In the genomic region with DNA sequence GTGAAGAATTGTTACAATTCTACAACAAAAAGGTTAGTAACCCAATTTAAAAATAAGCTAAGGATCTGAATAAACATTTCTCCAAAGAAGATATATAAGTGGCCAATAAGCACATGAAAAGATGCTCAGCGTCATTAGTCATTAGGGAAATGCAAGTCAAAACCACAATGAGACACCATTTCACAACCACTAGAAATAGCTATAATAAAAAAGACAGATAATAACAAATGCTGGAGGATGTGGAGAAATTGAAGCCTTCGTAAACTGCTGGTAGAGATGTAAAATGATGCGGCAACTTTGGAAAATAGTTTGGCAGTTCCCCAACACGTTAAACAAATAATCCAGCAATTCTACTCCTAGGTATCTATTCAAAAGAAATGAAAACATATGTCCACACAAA, we compare ENCODE assay signal across 12 cellular contexts.
DNase-seq lines count a peak whose midpoint lies in the region; FAIRE-seq and TF ChIP-seq lines count a peak whose summit lies in the region.
"Had no signal": no experiment of that assay in that cellular context is flagged by ENCODE, and none has a peak within 500 bp of the region (broad histone marks: within the 10 kb centered on the region; RNA-seq: fewer than 3 reads in every experiment).

No MANE protein-coding gene starts in this region.

- FAIRE-seq in bronchial epithelial cell (lab: Jason Lieb, UNC) = no peak

- intact Hi-C loops in CD14-positive monocyte (cut with micrococcal nuclease) = loop anchor here (10.0 kb wide), 1 partner anchor 87 kb away; no protein-coding TSS in a partner anchor

- H3K36me3 Mint-ChIP-seq in CD14-positive monocyte = no peaks in the 10 kb centered on the region
- H3K36me3 Mint-ChIP-seq in mesothelial cell of epicardium = no peaks in the 10 kb centered on the region

- H3K4me3 ChIP-seq in NB4 (ENCODE audit: low read depth, low read length) (no peak overlapping the region), bronchial epithelial cell (ENCODE audit: low read depth, low read length) (no peak overlapping the region), SJCRH30 (no peak overlapping the region)
- H3K4me3 ChIP-seq: HAP-1 had no signal

- peak overlapping the region in 6 of 7 donors; percentile 17 to 84 (median 56) for H3K27ac Mint-ChIP-seq in CD14-positive monocyte
- no peak overlapping the region for H3K27ac Mint-ChIP-seq in mesothelial cell of epicardium
- H3K27ac Mint-ChIP-seq: T-helper 1 cell treated with Interleukin-12 subunit alpha and Interleukin-12 subunit beta and Interleukin-4 antibody, amounts not matched to agents 30 μg/mL and 1 μg/mL, for 36 hours had no signal

- H3K36me3 ChIP-seq in bronchial epithelial cell (ENCODE audit: control insufficient read depth, insufficient read depth, low read length) (no peaks in the 10 kb centered on the region), SJCRH30 (no peaks in the 10 kb centered on the region)
- H3K36me3 ChIP-seq: BE2C, HAP-1 had no signal

- peaks cover 0 to 3% (median 0%) of the 10 kb centered on the region in 7 donors for H3K9me3 Mint-ChIP-seq in CD14-positive monocyte
- no peaks in the 10 kb centered on the region for H3K9me3 Mint-ChIP-seq in mesothelial cell of epicardium
- H3K9me3 Mint-ChIP-seq: T-helper 1 cell treated with Interleukin-12 subunit alpha and Interleukin-12 subunit beta and Interleukin-4 antibody, amounts not matched to agents 30 μg/mL and 1 μg/mL, for 36 hours had no signal

- H3K9me3 ChIP-seq in SJCRH30 (replicated peaks) = no peaks in the 10 kb centered on the region
- H3K9me3 ChIP-seq: BE2C, HAP-1, SK-N-SH had no signal

- H3K27ac ChIP-seq in SJCRH30 = no peak overlapping the region

- TF ChIP-seq CTCF in CD14-positive monocyte (IDR thresholded peaks at IDR 0.05) (no peak), NB4 (IDR thresholded peaks at IDR 0.05; ENCODE audit: low read depth, low read length) (no peak), bronchial epithelial cell (IDR thresholded peaks at IDR 0.05; ENCODE audit: insufficient read depth, low read length, severe bottlenecking) (no peak), mesothelial cell of epicardium (IDR thresholded peaks at IDR 0.05; ENCODE audit: unreplicated experiment) (no peak)

- H3K27me3 Mint-ChIP-seq in CD14-positive monocyte (ENCODE audit: low read depth in 3 of 3) (peaks cover 1 to 2% (median 1%) of the 10 kb centered on the region in 3 donors), mesothelial cell of epicardium (ENCODE audit: low read depth) (peaks cover 52% of the 10 kb centered on the region)

- DNase-seq in CD14-positive monocyte (ENCODE audit: low spot score) = no peak
- peak; percentile 41 for DNase-seq in Daoy (ENCODE audit: low read depth)
- peak; percentile 55 for DNase-seq in NB4 (ENCODE audit: low read depth)
- DNase-seq in bronchial epithelial cell (ENCODE audit: low read depth) = peak; percentile 8
- DNase-seq in SJCRH30 = no peak
- DNase-seq in KG1 (lab: John Stamatoyannopoulos, UW) = no peak
- no peak for DNase-seq in mesothelial cell of epicardium (ENCODE audit: low spot score in 2 of 2, unreplicated experiment in 2 of 2)
- DNase-seq: BE2C, NCI-H82, SK-N-SH had no signal

- H3K4me3 Mint-ChIP-seq in CD14-positive monocyte (peak overlapping the region; percentile 7 to 67), mesothelial cell of epicardium (no peak overlapping the region)
- H3K4me3 Mint-ChIP-seq: T-helper 1 cell treated with Interleukin-12 subunit alpha and Interleukin-12 subunit beta and Interleukin-4 antibody, amounts not matched to agents 30 μg/mL and 1 μg/mL, for 36 hours had no signal

- no peak for TF ChIP-seq POLR2A in NB4 (IDR thresholded peaks at IDR 0.05; ENCODE audit: extremely low read depth, insufficient read length)

- H3K4me1 Mint-ChIP-seq in CD14-positive monocyte (peaks cover 18% of the 10 kb centered on the region), mesothelial cell of epicardium (no peaks in the 10 kb centered on the region)

- no peaks in the 10 kb centered on the region for H3K4me1 ChIP-seq in SJCRH30
- H3K4me1 ChIP-seq: BE2C, HAP-1 had no signal

- no peaks in the 10 kb centered on the region for H3K27me3 ChIP-seq in bronchial epithelial cell (ENCODE audit: control insufficient read depth, insufficient read depth, low read length)
- peaks cover 4% of the 10 kb centered on the region; the same call in 1 of the 2 replicates for H3K27me3 ChIP-seq in SJCRH30
- H3K27me3 ChIP-seq: BE2C had no signal

Comparison
In these comparisons a context has a peak if more than half of its experiments do, and no peak if none do; other contexts are left out.
1. DNase-seq: peak in Daoy (single experiment), NB4 (single experiment) and bronchial epithelial cell (single experiment); none in CD14-positive monocyte (single experiment), SJCRH30 (0 of 2), KG1 (single experiment) and mesothelial cell of epicardium (0 of 2).